In the genomic region with DNA sequence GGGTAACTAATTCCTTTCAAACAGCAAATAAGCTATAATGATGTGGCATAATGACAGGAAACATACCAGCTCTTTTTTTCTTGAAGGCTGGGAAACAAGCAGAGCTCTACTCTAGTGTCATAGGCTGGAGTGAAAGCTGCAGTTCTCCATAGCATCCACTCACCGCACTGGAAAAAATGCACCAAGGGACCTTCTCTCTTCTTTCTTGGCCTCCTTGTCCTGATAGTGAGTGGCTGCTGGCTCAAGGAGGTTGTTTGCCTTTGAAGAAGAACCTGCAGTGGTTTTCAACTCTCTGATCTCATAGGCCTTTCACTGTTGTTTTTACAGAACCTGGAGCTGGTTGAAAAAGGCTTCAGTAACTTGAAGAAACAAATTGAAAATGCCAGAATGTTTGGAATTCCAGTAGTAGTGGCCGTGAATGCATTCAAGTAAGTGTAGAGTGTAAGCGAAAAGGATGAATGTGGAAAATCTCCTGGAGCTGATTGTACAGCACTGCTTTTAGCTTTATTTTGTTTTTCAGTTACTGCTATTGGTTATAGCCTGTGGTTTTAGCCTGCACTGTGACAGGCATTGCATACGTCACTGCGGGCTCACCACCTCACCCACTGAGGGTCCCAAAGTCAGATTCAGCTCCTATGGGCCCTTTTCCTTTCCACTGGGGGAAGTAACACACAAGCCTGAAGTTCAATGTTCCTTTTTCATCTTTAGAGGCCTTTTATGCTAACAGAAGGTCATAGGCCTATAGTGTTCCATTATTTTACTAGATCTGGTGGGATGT, we compare ENCODE assay signal across 14 cellular contexts. TPM values are rescaled to one million over a fixed set of nuclear protein-coding genes. Genes with fewer than 3 reads are reported as not detected.
DNase-seq lines count a peak whose midpoint lies in the region; ATAC-seq and TF ChIP-seq lines count a peak whose summit lies in the region.
"Had no signal": no experiment of that assay in that cellular context is flagged by ENCODE, and none has a peak within 500 bp of the region (broad histone marks: within the 10 kb centered on the region; RNA-seq: fewer than 3 reads in every experiment).

No MANE protein-coding gene starts in this region.

- intact Hi-C loops in CD4-positive, alpha-beta T cell (cut with DNase I, micrococcal nuclease): no loop called here
- intact Hi-C loops in activated B cell treated with CpG ODN at 0.5 μM for 24 hours (cut with micrococcal nuclease) (no loop called here), posterior cingulate gyrus (cut with DNase I) (no loop called here)

- no peak for DNase-seq in CD4-positive, alpha-beta T cell
- DNase-seq in activated B cell treated with CpG ODN at 0.5 μM for 24 hours (no peak), choroid plexus epithelial cell (ENCODE audit: low read depth) (peak; percentile 42), renal cortical epithelial cell (ENCODE audit: low read depth) (peak; percentile 38), amygdala (lab: John Stamatoyannopoulos, UW) (no peak), posterior cingulate gyrus (no peak), substantia nigra (lab: John Stamatoyannopoulos, UW) (no peak)
- DNase-seq: Kasumi-1, left ventricle myocardium superior, NCI-H187, NCI-H526 treated with DMSO at 0.1 percent for 48 hours had no signal

- H3K4me1 Mint-ChIP-seq in CD4-positive, alpha-beta T cell (ENCODE audit: low read depth): peaks cover 29% of the 10 kb centered on the region
- peaks cover 64% of the 10 kb centered on the region for H3K4me1 Mint-ChIP-seq in activated B cell treated with CpG ODN at 0.5 μM for 24 hours

- POLR2A ChIA-PET in CD4-positive, alpha-beta T cell (lab: Charles Lee): interaction anchor here (0.6 kb wide), 1 partner anchor 13 kb away, joined by 4 read pairs; no protein-coding TSS in a partner anchor
- POLR2A ChIA-PET in activated B cell treated with CpG ODN at 0.5 μM for 24 hours (lab: Charles Lee): interaction anchor here (0.7 to 4.0 kb wide), 3 partner anchors 11 to 56 kb away, joined by 3 to 36 read pairs (median 5); a partner anchor contains a TSS

- H3K27me3 ChIP-seq in CD4-positive, alpha-beta T cell (ENCODE audit: control insufficient read depth, insufficient read depth, low read length): no peaks in the 10 kb centered on the region

- H3K27ac ChIP-seq in CD4-positive, alpha-beta T cell (ENCODE audit: low read depth, low read length): no peak overlapping the region
- H3K27ac ChIP-seq in substantia nigra (ENCODE audit: low read depth, low read length, poor library complexity, severe bottlenecking): no peak overlapping the region
- H3K27ac ChIP-seq: HL-60 had no signal

- H3K9me3 ChIP-seq in CD4-positive, alpha-beta T cell (ENCODE audit: control insufficient read depth, low read length): no peaks in the 10 kb centered on the region

- H3K27me3 Mint-ChIP-seq in CD4-positive, alpha-beta T cell: no peaks in the 10 kb centered on the region
- no peaks in the 10 kb centered on the region for H3K27me3 Mint-ChIP-seq in activated B cell treated with CpG ODN at 0.5 μM for 24 hours
- H3K27me3 Mint-ChIP-seq: activated naive CD4-positive, alpha-beta T cell treated with anti-CD3 and anti-CD28 coated beads, Interleukin-2, amount 50 U/mL, for 24 hours had no signal

- H3K36me3 Mint-ChIP-seq in CD4-positive, alpha-beta T cell (ENCODE audit: low read depth): peaks cover 41% of the 10 kb centered on the region
- peaks cover 57% of the 10 kb centered on the region for H3K36me3 Mint-ChIP-seq in activated B cell treated with CpG ODN at 0.5 μM for 24 hours (ENCODE audit: low read depth)

- no peaks in the 10 kb centered on the region for H3K9me3 Mint-ChIP-seq in CD4-positive, alpha-beta T cell
- no peaks in the 10 kb centered on the region for H3K9me3 Mint-ChIP-seq in activated B cell treated with CpG ODN at 0.5 μM for 24 hours
- H3K9me3 Mint-ChIP-seq: activated naive CD4-positive, alpha-beta T cell treated with anti-CD3 and anti-CD28 coated beads, Interleukin-2, amount 50 U/mL, for 24 hours had no signal

- no peak overlapping the region for H3K4me3 ChIP-seq in choroid plexus epithelial cell (ENCODE audit: low read depth, low read length)

- ATAC-seq in CD4-positive, alpha-beta T cell (ENCODE audit: poor library complexity): no peak
- ATAC-seq in activated B cell treated with CpG ODN at 0.5 μM for 24 hours (ENCODE audit: low read depth) (no peak), GM21576 (IDR thresholded peaks at IDR 0.05; ENCODE audit: unreplicated experiment) (no peak)
- ATAC-seq: left ventricle myocardium superior had no signal

- TF ChIP-seq CTCF in CD4-positive, alpha-beta T cell (IDR thresholded peaks at IDR 0.05): no peak
- TF ChIP-seq CTCF in activated B cell treated with CpG ODN at 0.5 μM for 24 hours (IDR thresholded peaks at IDR 0.05): no peak
- TF ChIP-seq CTCF in choroid plexus epithelial cell (conservative IDR thresholded peaks at IDR 0.05; ENCODE audit: low read depth, low read length): no peak

- no peak overlapping the region for H3K4me3 Mint-ChIP-seq in CD4-positive, alpha-beta T cell
- no peak overlapping the region for H3K4me3 Mint-ChIP-seq in activated B cell treated with CpG ODN at 0.5 μM for 24 hours
- H3K4me3 Mint-ChIP-seq: activated naive CD4-positive, alpha-beta T cell treated with anti-CD3 and anti-CD28 coated beads, Interleukin-2, amount 50 U/mL, for 24 hours had no signal

- CTCF ChIA-PET in CD4-positive, alpha-beta T cell (lab: Charles Lee): interaction anchor here (0.7 to 1.8 kb wide), 3 partner anchors 13 to 63 kb away, joined by 3 to 6 read pairs (median 3); no protein-coding TSS in a partner anchor
- CTCF ChIA-PET in activated B cell treated with CpG ODN at 0.5 μM for 24 hours (lab: Charles Lee): interaction anchor here (0.8 to 2.0 kb wide), 4 partner anchors 15 to 30 kb away, joined by 3 to 6 read pairs (median 4); no protein-coding TSS in a partner anchor

- peak overlapping the region; percentile 52 for H3K27ac Mint-ChIP-seq in CD4-positive, alpha-beta T cell
- peak overlapping the region; percentile 46 for H3K27ac Mint-ChIP-seq in activated B cell treated with CpG ODN at 0.5 μM for 24 hours
- H3K27ac Mint-ChIP-seq: activated naive CD4-positive, alpha-beta T cell treated with anti-CD3 and anti-CD28 coated beads, Interleukin-2, amount 50 U/mL, for 24 hours had no signal

RNA-seq across cellular contexts. Expression of a gene that starts 17.2 kb away (rescaled TPM):
- total RNA-seq in CD4-positive, alpha-beta T cell: under 1 TPM; 0.49 to 0.50 TPM
- total RNA-seq in activated B cell treated with CpG ODN at 0.5 μM for 24 hours: 4.3 and 5.1 TPM in 2 replicates
- total RNA-seq in renal cortical epithelial cell: 4.7 and 16.3 TPM in 2 replicates

RNA-seq across cellular contexts. Expression of a gene that starts 55.6 kb away (rescaled TPM):
- 10 to 100 TPM; 56.8 to 58.1 TPM for total RNA-seq in CD4-positive, alpha-beta T cell
- 20.9 and 29.1 TPM in 2 replicates for total RNA-seq in activated B cell treated with CpG ODN at 0.5 μM for 24 hours
- total RNA-seq in renal cortical epithelial cell: 4.7 and 12.9 TPM in 2 replicates

RNA-seq across cellular contexts. Expression of a gene that starts 56.5 kb away (rescaled TPM):
- total RNA-seq in CD4-positive, alpha-beta T cell: 100 to 1,000 TPM; 146 to 147 TPM
- total RNA-seq in activated B cell treated with CpG ODN at 0.5 μM for 24 hours: 56.5 and 60.7 TPM in 2 replicates
- total RNA-seq in renal cortical epithelial cell: 57.5 and 101 TPM in 2 replicates

RNA-seq across cellular contexts. Expression of a gene that starts 59.9 kb away (rescaled TPM):
- total RNA-seq in CD4-positive, alpha-beta T cell: 10 to 100 TPM; 13.3 to 18.9 TPM
- total RNA-seq in activated B cell treated with CpG ODN at 0.5 μM for 24 hours: 91.4 and 98.4 TPM in 2 replicates
- total RNA-seq in renal cortical epithelial cell: 79.0 and 84.5 TPM in 2 replicates

Comparison
In these comparisons a context has a peak if more than half of its experiments do, and no peak if none do; other contexts are left out.
1. DNase-seq: peak in choroid plexus epithelial cell (single experiment) and renal cortical epithelial cell (single experiment); none in CD4-positive, alpha-beta T cell (0 of 10), activated B cell treated with CpG ODN at 0.5 μM for 24 hours (single experiment), amygdala (0 of 56), posterior cingulate gyrus (0 of 10) and substantia nigra (0 of 49).